ENCODE assay signal across 12 cellular contexts in genomic region chr4:159070742-159071141, GRCh38. TPM values are rescaled to one million over a fixed set of nuclear protein-coding genes. Genes with fewer than 3 reads are reported as not detected.
DNase-seq lines count a peak whose midpoint lies in the region; ATAC-seq and TF ChIP-seq lines count a peak whose summit lies in the region.
"Had no signal": no experiment of that assay in that cellular context is flagged by ENCODE, and none has a peak within 500 bp of the region (broad histone marks: within the 10 kb centered on the region; RNA-seq: fewer than 3 reads in every experiment).

No MANE protein-coding gene starts in this region.

- WGBS in GM23248 (ENCODE audit: low coverage in 1 of 2, low lambda C conversion rate in 2 of 2, missing lambda C conversion rate in 2 of 2), 2 experiments: 41 to 46% methylated on average over 4 of the region's 4 CpGs
- WGBS in esophagus muscularis mucosa: 71% methylated on average over 4 of the region's 4 CpGs

- peak overlapping the region; percentile 11 for H3K4me2 ChIP-seq in GM23248 (ENCODE audit: unreplicated experiment)

- in situ Hi-C loops in GM23248 (cut with MboI): no loop called here

- H3K9ac ChIP-seq in GM23248: no peak overlapping the region

- no peak overlapping the region for H2AFZ ChIP-seq in GM23248

- H3K4me3 ChIP-seq in GM23248: no peak overlapping the region
- no peak overlapping the region for H3K4me3 ChIP-seq in SJSA1
- H3K4me3 ChIP-seq in esophagus muscularis mucosa: no peak overlapping the region
- no peak overlapping the region for H3K4me3 ChIP-seq in uterus

- H3K36me3 ChIP-seq in GM23248 (ENCODE audit: low read depth) (no peaks in the 10 kb centered on the region), SJSA1 (no peaks in the 10 kb centered on the region), esophagus muscularis mucosa (no peaks in the 10 kb centered on the region), uterus (no peaks in the 10 kb centered on the region)

- H3K27me3 ChIP-seq in GM23248 (replicated peaks; ENCODE audit: insufficient read depth) (peaks cover 5% of the 10 kb centered on the region), SJSA1 (replicated peaks) (no peaks in the 10 kb centered on the region), esophagus muscularis mucosa (no peaks in the 10 kb centered on the region), uterus (no peaks in the 10 kb centered on the region)

- H3K9me2 ChIP-seq in GM23248 (ENCODE audit: insufficient read depth): no peaks in the 10 kb centered on the region

- no peak overlapping the region for H3K27ac ChIP-seq in GM23248
- H3K27ac ChIP-seq in SJSA1: no peak overlapping the region
- H3K27ac ChIP-seq in esophagus muscularis mucosa (replicated peaks in 1 of 4): no peak overlapping the region
- no peak overlapping the region for H3K27ac ChIP-seq in uterus

- H3K79me2 ChIP-seq in GM23248 (ENCODE audit: insufficient read depth): no peaks in the 10 kb centered on the region

- H3K4me1 ChIP-seq in GM23248 (ENCODE audit: insufficient read depth) (peaks cover 37% of the 10 kb centered on the region), SJSA1 (replicated peaks) (peaks cover 8% of the 10 kb centered on the region), esophagus muscularis mucosa (peaks cover 0 to 15% (median 10%) of the 10 kb centered on the region in 4 donors), uterus (no peaks in the 10 kb centered on the region)

- TF ChIP-seq POLR2A in esophagus muscularis mucosa (IDR thresholded peaks at IDR 0.05; ENCODE audit: low read depth): no peak
- no peak for TF ChIP-seq POLR2A in uterus (IDR thresholded peaks at IDR 0.05)

- H3F3A ChIP-seq in GM23248 (ENCODE audit: insufficient read depth): peaks cover 46% of the 10 kb centered on the region

- intact Hi-C loops in esophagus muscularis mucosa (cut with DNase I) (no loop called here), posterior cingulate gyrus (cut with DNase I) (no loop called here), uterus (cut with DNase I; ENCODE audit: low total_unique reads) (no loop called here)

- no peaks in the 10 kb centered on the region for H3K9me3 ChIP-seq in GM23248 (ENCODE audit: low read depth)
- H3K9me3 ChIP-seq in SJSA1 (replicated peaks): no peaks in the 10 kb centered on the region
- H3K9me3 ChIP-seq in esophagus muscularis mucosa: no peaks in the 10 kb centered on the region
- H3K9me3 ChIP-seq in uterus: no peaks in the 10 kb centered on the region

- TF ChIP-seq CTCF in esophagus muscularis mucosa (IDR thresholded peaks at IDR 0.05): no peak
- no peak for TF ChIP-seq CTCF in uterus (IDR thresholded peaks at IDR 0.05)

- peak; percentile 72 for DNase-seq in GM23248
- DNase-seq in SJSA1 (ENCODE audit: low read depth in 1 of 2, low spot score in 2 of 2): peak; percentile 30 to 57
- DNase-seq in esophagus muscularis mucosa (ENCODE audit: extremely low spot score): peak; percentile 42
- peak in 6 of 10 donors; percentile 22 to 90 (median 46) for DNase-seq in posterior cingulate gyrus
- DNase-seq in uterus: no peak
- DNase-seq: activated CD8-positive, alpha-beta memory T cell treated with anti-CD3 and anti-CD28 coated beads, Interleukin-2, amount 50 U/mL, for 48 hours; Kasumi-1; NCI-H774; T-helper 17 cell had no signal

- TF ChIP-seq EP300 in esophagus muscularis mucosa (IDR thresholded peaks at IDR 0.05): no peak

- ATAC-seq in GM21528 (IDR thresholded peaks at IDR 0.05; ENCODE audit: low FRiP score, unreplicated experiment) (no peak), HG02852 (IDR thresholded peaks at IDR 0.05; ENCODE audit: unreplicated experiment) (no peak), HG03097 (IDR thresholded peaks at IDR 0.05; ENCODE audit: low FRiP score, unreplicated experiment) (no peak)
- ATAC-seq: T-helper 17 cell had no signal

- H4K20me1 ChIP-seq in GM23248 (ENCODE audit: insufficient read depth): no peaks in the 10 kb centered on the region

RNA-seq across cellular contexts. Expression of gene RAPGEF2, which starts 32.1 kb away (rescaled TPM):
- total RNA-seq in GM23248 (2014; rRNA removed; shearing (Covaris generic)): 20.6 and 21.7 TPM in 2 replicates
- 5.3 and 6.6 TPM in 2 replicates for polyA plus RNA-seq in GM23248 (2016; fragmentation: Nextera tagmentation; extraction: Ambion mirVana)
- 81.5 and 97.6 TPM in 2 replicates for total RNA-seq in SJSA1 (2014; rRNA removed; shearing (Covaris generic))
- total RNA-seq in esophagus muscularis mucosa: 10 to 100 TPM; 55.6 to 61.5 (median 58.4) TPM
- 10 to 100 TPM; 27.9 to 61.4 (median 40.5) TPM for total RNA-seq in uterus

Comparison
In these comparisons a context has a peak if more than half of its experiments do, and no peak if none do; other contexts are left out.
1. DNase-seq: peak in GM23248 (single experiment), SJSA1 (2 of 2), esophagus muscularis mucosa (single experiment) and posterior cingulate gyrus (6 of 10); none in uterus (0 of 2).